ENCODE assay signal across 1 cellular context in the genomic region with DNA sequence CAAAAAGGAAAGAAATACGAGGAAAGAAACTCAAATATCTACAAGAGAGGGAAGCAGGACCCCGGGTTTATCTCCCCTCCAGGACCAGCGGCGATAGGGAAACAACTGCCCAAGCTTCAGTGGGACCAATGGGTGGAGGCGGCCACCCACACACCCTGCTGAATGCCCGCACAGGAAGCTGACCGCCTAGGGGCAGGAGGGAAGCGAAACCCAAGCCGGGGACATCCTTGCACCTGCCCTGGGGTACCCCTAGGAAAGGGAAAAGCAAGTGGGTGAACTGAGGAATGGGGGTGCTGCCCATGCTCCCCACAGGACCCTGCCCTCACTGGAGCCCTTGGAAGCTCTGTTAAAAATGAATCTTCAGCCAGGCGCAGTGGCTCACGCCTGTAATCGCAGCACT.
TF ChIP-seq lines count a peak whose summit lies in the region.

No MANE protein-coding gene starts in this region.

TF ChIP-seq in WTC11, 78 proteins besides CTCF, POLR2A, EP300 and RAD21 (continued from another document):
- TF ChIP-seq FOXP4 (CRISPR knock-in tag; IDR thresholded peaks at IDR 0.05): no peak
- TF ChIP-seq SMAD4 (CRISPR knock-in tag; IDR thresholded peaks at IDR 0.05): no peak
- TF ChIP-seq USF2 (CRISPR knock-in tag; IDR thresholded peaks at IDR 0.05): no peak
- no peak for TF ChIP-seq ZBTB21 (CRISPR knock-in tag; IDR thresholded peaks at IDR 0.05; ENCODE audit: borderline replicate concordance)
- TF ChIP-seq IRF2 (CRISPR knock-in tag; IDR thresholded peaks at IDR 0.05; ENCODE audit: borderline replicate concordance, low read depth): no peak
- no peak for TF ChIP-seq ZNF425 (CRISPR knock-in tag; conservative IDR thresholded peaks at IDR 0.05)
- TF ChIP-seq, protein P1, sequence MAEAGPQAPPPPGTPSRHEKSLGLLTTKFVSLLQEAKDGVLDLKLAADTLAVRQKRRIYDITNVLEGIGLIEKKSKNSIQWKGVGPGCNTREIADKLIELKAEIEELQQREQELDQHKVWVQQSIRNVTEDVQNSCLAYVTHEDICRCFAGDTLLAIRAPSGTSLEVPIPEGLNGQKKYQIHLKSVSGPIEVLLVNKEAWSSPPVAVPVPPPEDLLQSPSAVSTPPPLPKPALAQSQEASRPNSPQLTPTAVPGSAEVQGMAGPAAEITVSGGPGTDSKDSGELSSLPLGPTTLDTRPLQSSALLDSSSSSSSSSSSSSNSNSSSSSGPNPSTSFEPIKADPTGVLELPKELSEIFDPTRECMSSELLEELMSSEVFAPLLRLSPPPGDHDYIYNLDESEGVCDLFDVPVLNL (CRISPR knock-in tag; IDR thresholded peaks at IDR 0.05; ENCODE audit: borderline replicate concordance, low read depth): no peak
- no peak for TF ChIP-seq ARID4B (CRISPR knock-in tag; IDR thresholded peaks at IDR 0.05; ENCODE audit: borderline replicate concordance)
- TF ChIP-seq ZNF317 (CRISPR knock-in tag; IDR thresholded peaks at IDR 0.05; ENCODE audit: borderline replicate concordance, low read depth): no peak
- TF ChIP-seq ZNF219 (CRISPR knock-in tag; IDR thresholded peaks at IDR 0.05; ENCODE audit: borderline replicate concordance): no peak
- TF ChIP-seq ATF3 (CRISPR knock-in tag; conservative IDR thresholded peaks at IDR 0.05): no peak
- TF ChIP-seq CDX4 (CRISPR knock-in tag; IDR thresholded peaks at IDR 0.05; ENCODE audit: borderline replicate concordance): no peak
- TF ChIP-seq, protein P2, sequence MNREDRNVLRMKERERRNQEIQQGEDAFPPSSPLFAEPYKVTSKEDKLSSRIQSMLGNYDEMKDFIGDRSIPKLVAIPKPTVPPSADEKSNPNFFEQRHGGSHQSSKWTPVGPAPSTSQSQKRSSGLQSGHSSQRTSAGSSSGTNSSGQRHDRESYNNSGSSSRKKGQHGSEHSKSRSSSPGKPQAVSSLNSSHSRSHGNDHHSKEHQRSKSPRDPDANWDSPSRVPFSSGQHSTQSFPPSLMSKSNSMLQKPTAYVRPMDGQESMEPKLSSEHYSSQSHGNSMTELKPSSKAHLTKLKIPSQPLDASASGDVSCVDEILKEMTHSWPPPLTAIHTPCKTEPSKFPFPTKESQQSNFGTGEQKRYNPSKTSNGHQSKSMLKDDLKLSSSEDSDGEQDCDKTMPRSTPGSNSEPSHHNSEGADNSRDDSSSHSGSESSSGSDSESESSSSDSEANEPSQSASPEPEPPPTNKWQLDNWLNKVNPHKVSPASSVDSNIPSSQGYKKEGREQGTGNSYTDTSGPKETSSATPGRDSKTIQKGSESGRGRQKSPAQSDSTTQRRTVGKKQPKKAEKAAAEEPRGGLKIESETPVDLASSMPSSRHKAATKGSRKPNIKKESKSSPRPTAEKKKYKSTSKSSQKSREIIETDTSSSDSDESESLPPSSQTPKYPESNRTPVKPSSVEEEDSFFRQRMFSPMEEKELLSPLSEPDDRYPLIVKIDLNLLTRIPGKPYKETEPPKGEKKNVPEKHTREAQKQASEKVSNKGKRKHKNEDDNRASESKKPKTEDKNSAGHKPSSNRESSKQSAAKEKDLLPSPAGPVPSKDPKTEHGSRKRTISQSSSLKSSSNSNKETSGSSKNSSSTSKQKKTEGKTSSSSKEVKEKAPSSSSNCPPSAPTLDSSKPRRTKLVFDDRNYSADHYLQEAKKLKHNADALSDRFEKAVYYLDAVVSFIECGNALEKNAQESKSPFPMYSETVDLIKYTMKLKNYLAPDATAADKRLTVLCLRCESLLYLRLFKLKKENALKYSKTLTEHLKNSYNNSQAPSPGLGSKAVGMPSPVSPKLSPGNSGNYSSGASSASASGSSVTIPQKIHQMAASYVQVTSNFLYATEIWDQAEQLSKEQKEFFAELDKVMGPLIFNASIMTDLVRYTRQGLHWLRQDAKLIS (CRISPR knock-in tag; IDR thresholded peaks at IDR 0.05; ENCODE audit: borderline replicate concordance): no peak
